In genomic region chr17:67080804-67081203, GRCh38 we compare ENCODE assay signal across 31 cellular contexts. TPM values are rescaled to one million over a fixed set of nuclear protein-coding genes. Genes with fewer than 3 reads are reported as not detected.
DNase-seq lines count a peak whose midpoint lies in the region; ATAC-seq, FAIRE-seq and TF ChIP-seq lines count a peak whose summit lies in the region.
"Had no signal": no experiment of that assay in that cellular context is flagged by ENCODE, and none has a peak within 500 bp of the region (broad histone marks: within the 10 kb centered on the region; RNA-seq: fewer than 3 reads in every experiment).

No MANE protein-coding gene starts in this region.

- TF ChIP-seq POLR2A in GM12878 (IDR thresholded peaks at IDR 0.05; ENCODE audit: low read depth, low read length), result no peak

- H3K9ac ChIP-seq in GM12878 (ENCODE audit: control insufficient read depth, insufficient read depth, low read length) (no peak overlapping the region), H9 (ENCODE audit: extremely low read depth, insufficient read length, low read length) (no peak overlapping the region)

- H4K20me1 ChIP-seq in GM12878 (ENCODE audit: control insufficient read depth, insufficient read depth) (no peaks in the 10 kb centered on the region), H9 (ENCODE audit: control insufficient read depth, insufficient read depth, insufficient read length) (no peaks in the 10 kb centered on the region)

- H3K27ac ChIP-seq in GM12878 (ENCODE audit: control insufficient read depth, insufficient read depth) (peak overlapping the region; percentile 13; the same call in 1 of the 2 replicates), H9 (ENCODE audit: insufficient read length, low read depth, low read length) (no peak overlapping the region)
- H3K27ac ChIP-seq: A549, epithelial cell of prostate, left lung, RWPE1, SK-N-MC had no signal

- H3T11ph ChIP-seq in H9 (ENCODE audit: low read length), result no peak overlapping the region

- H3K14ac ChIP-seq in H9 (ENCODE audit: insufficient read depth, low read length), result no peak overlapping the region

- H2BK5ac ChIP-seq in H9 (ENCODE audit: insufficient read length, low read length), result no peak overlapping the region

- H3K4me1 ChIP-seq in GM12878 (ENCODE audit: control insufficient read depth, insufficient read depth, low read length) (peaks cover 15% of the 10 kb centered on the region), H9 (ENCODE audit: insufficient read depth, low read length) (no peaks in the 10 kb centered on the region)
- H3K4me1 ChIP-seq: A549, left lung had no signal

- no peak overlapping the region for H2BK20ac ChIP-seq in H9 (ENCODE audit: low read depth, low read length, poor library complexity, severe bottlenecking)

- H3K27ac Mint-ChIP-seq in activated CD8-positive, alpha-beta memory T cell treated with anti-CD3 and anti-CD28 coated beads, Interleukin-2, amount 10 ng/mL, durations not matched to agents 7 days and 5 days, result peak overlapping the region; percentile 40
- peak overlapping the region; percentile 24 for H3K27ac Mint-ChIP-seq in stimulated activated effector memory CD8-positive, alpha-beta T cell treated with anti-CD3 and anti-CD28 coated beads, Interleukin-12 subunit alpha, Interleukin-12 subunit beta, amount 100 ng/mL, for 72 hours
- H3K27ac Mint-ChIP-seq in H9, result no peak overlapping the region
- H3K27ac Mint-ChIP-seq: T-helper 1 cell treated with Interleukin-12 subunit alpha and Interleukin-12 subunit beta and Interleukin-4 antibody, amounts not matched to agents 30 μg/mL and 1 μg/mL, for 36 hours had no signal

- H3K4ac ChIP-seq in H9 (ENCODE audit: low read depth, low read length), result no peak overlapping the region

- no peak overlapping the region for H3K18ac ChIP-seq in H9 (ENCODE audit: insufficient read length, low read depth, low read length)

- H2AK5ac ChIP-seq in H9 (ENCODE audit: insufficient read length, low read length), result no peak overlapping the region

- SMC1A ChIA-PET in GM12878 (lab: Charles Lee; ENCODE audit: uncharacterized antibody, unreplicated experiment), result interaction anchor here (0.6 to 2.6 kb wide), 17 partner anchors 11 to 367 kb away, joined by 3 to 14 read pairs (median 6); no protein-coding TSS in a partner anchor

- no peak overlapping the region for H2AFZ ChIP-seq in GM12878 (ENCODE audit: control insufficient read depth, low read depth, low read length)
- H2AFZ ChIP-seq in H9 (ENCODE audit: low read length), result no peak overlapping the region

- H3K23me2 ChIP-seq in H9 (ENCODE audit: insufficient read length, low read depth, low read length, poor library complexity, severe bottlenecking), result no peaks in the 10 kb centered on the region

- peak; percentile 38 for ATAC-seq in activated CD8-positive, alpha-beta memory T cell treated with anti-CD3 and anti-CD28 coated beads, Interleukin-2, amount 10 ng/mL, durations not matched to agents 7 days and 5 days
- ATAC-seq in HG03442 (IDR thresholded peaks at IDR 0.05; ENCODE audit: unreplicated experiment) (peak; percentile 45), GM12878 (peak; percentile 62)
- peak; percentile 77 for ATAC-seq in stimulated activated effector memory CD8-positive, alpha-beta T cell treated with anti-CD3 and anti-CD28 coated beads, Interleukin-12 subunit alpha, Interleukin-12 subunit beta, amount 100 ng/mL, for 72 hours
- ATAC-seq: A549; left lung; naive thymus-derived CD8-positive, alpha-beta T cell had no signal

- WGBS in GM12878 (ENCODE audit: insufficient coverage, insufficient replicate concordance, low lambda C conversion rate, missing lambda C conversion rate), result 24% methylated on average over 2 of the region's 2 CpGs
- WGBS in H9 (ENCODE audit: extremely low coverage, insufficient read length, low lambda C conversion rate), result no CpG with 5 or more reads among the region's 2 CpGs

- peaks cover 23% of the 10 kb centered on the region for H3K36me3 Mint-ChIP-seq in activated CD8-positive, alpha-beta memory T cell treated with anti-CD3 and anti-CD28 coated beads, Interleukin-2, amount 10 ng/mL, durations not matched to agents 7 days and 5 days
- H3K36me3 Mint-ChIP-seq in stimulated activated effector memory CD8-positive, alpha-beta T cell treated with anti-CD3 and anti-CD28 coated beads, Interleukin-12 subunit alpha, Interleukin-12 subunit beta, amount 100 ng/mL, for 72 hours, result peaks cover 78% of the 10 kb centered on the region
- H3K36me3 Mint-ChIP-seq in H9 (ENCODE audit: insufficient read depth in 1 of 3, low read depth in 3 of 3), result peaks cover 0 to 12% (median 11%) of the 10 kb centered on the region in 3 experiments; a peak in 6 of 7 replicates

- H4K8ac ChIP-seq in H9 (replicated peaks; ENCODE audit: insufficient read length, low read depth, low read length), result no peak overlapping the region

- TF ChIP-seq EP300 in GM12878 (IDR thresholded peaks at IDR 0.05; ENCODE audit: borderline replicate concordance in 1 of 2, control insufficient read depth in 1 of 2, low read depth in 2 of 2, low read length in 2 of 2), result no peak

- H3K4me2 ChIP-seq in GM12878 (ENCODE audit: control insufficient read depth, insufficient read depth) (no peak overlapping the region), H9 (ENCODE audit: insufficient read depth, insufficient read length, low read length) (no peak overlapping the region)
- H3K4me2 ChIP-seq: A549 had no signal

- no peaks in the 10 kb centered on the region for H3K9me3 ChIP-seq in GM12878 (replicated peaks; ENCODE audit: control insufficient read depth, insufficient read depth, low read length)
- H3K9me3 ChIP-seq in H9 (ENCODE audit: control insufficient read depth, low read depth, low read length), result no peaks in the 10 kb centered on the region
- H3K9me3 ChIP-seq: A549, left lung had no signal

- no peak overlapping the region for H3K4me3 Mint-ChIP-seq in activated CD8-positive, alpha-beta memory T cell treated with anti-CD3 and anti-CD28 coated beads, Interleukin-2, amount 10 ng/mL, durations not matched to agents 7 days and 5 days
- H3K4me3 Mint-ChIP-seq in stimulated activated effector memory CD8-positive, alpha-beta T cell treated with anti-CD3 and anti-CD28 coated beads, Interleukin-12 subunit alpha, Interleukin-12 subunit beta, amount 100 ng/mL, for 72 hours, result no peak overlapping the region
- no peak overlapping the region for H3K4me3 Mint-ChIP-seq in H9
- H3K4me3 Mint-ChIP-seq: activated CD4-positive, alpha-beta T cell treated with anti-CD3 and anti-CD28 coated beads, Interleukin-2, amount 10 ng/mL, durations not matched to agents 24 days and 14 days; T-helper 1 cell treated with Interleukin-12 subunit alpha and Interleukin-12 subunit beta and Interleukin-4 antibody, amounts not matched to agents 30 μg/mL and 1 μg/mL, for 36 hours had no signal

- intact Hi-C loops in GM12878 (cut with micrococcal nuclease; ENCODE audit: unreplicated experiment), result loop anchor here (5.0 kb wide), 1 partner anchor 224 kb away; no protein-coding TSS in a partner anchor

- peaks cover 2 to 10% of the 10 kb centered on the region in 2 experiments for H3K36me3 ChIP-seq in GM12878 (ENCODE audit: control insufficient read depth in 2 of 2, insufficient read depth in 2 of 2, low read length in 1 of 2)

- H3K79me2 ChIP-seq in GM12878 (ENCODE audit: control insufficient read depth, insufficient read depth, low read length), result no peaks in the 10 kb centered on the region; the same call in 1 of the 2 replicates
- no peaks in the 10 kb centered on the region for H3K79me2 ChIP-seq in H9 (ENCODE audit: insufficient read depth, low read length)

- H3K27me3 Mint-ChIP-seq in activated CD8-positive, alpha-beta memory T cell treated with anti-CD3 and anti-CD28 coated beads, Interleukin-2, amount 10 ng/mL, durations not matched to agents 7 days and 5 days, result no peaks in the 10 kb centered on the region
- no peaks in the 10 kb centered on the region for H3K27me3 Mint-ChIP-seq in H9 (ENCODE audit: low read depth)
- H3K27me3 Mint-ChIP-seq: activated CD4-positive, alpha-beta T cell treated with anti-CD3 and anti-CD28 coated beads, Interleukin-2, amount 10 ng/mL, durations not matched to agents 24 days and 14 days; CD8-positive, alpha-beta memory T cell; naive thymus-derived CD8-positive, alpha-beta T cell had no signal

- no peak for FAIRE-seq in GM12878 (lab: Jason Lieb, UNC)
- FAIRE-seq in HTR-8/SVneo (lab: Jason Lieb, UNC), result no peak
- FAIRE-seq: A549, GM19239, islet of Langerhans had no signal

- H2BK15ac ChIP-seq in H9 (ENCODE audit: low read depth, low read length), result no peak overlapping the region

- H3K79me1 ChIP-seq in H9 (ENCODE audit: insufficient read depth, low read depth, low read length, poor library complexity, severe bottlenecking), result no peaks in the 10 kb centered on the region

- no peak overlapping the region for H4K91ac ChIP-seq in H9 (ENCODE audit: insufficient read length, low read depth, low read length)

- no peak for DNase-seq in activated CD8-positive, alpha-beta memory T cell treated with anti-CD3 and anti-CD28 coated beads, Interleukin-2, amount 10 ng/mL, durations not matched to agents 7 days and 5 days
- DNase-seq in activated CD8-positive, alpha-beta memory T cell treated with anti-CD3 and anti-CD28 coated beads for 24 hours, result no peak
- DNase-seq in GM12878 (ENCODE audit: low read depth, low spot score), result peak; percentile 8
- DNase-seq in stimulated activated effector memory CD8-positive, alpha-beta T cell treated with anti-CD3 and anti-CD28 coated beads, Interleukin-12 subunit alpha, Interleukin-12 subunit beta, amount 100 ng/mL, for 72 hours (ENCODE audit: low spot score in 2 of 2), result no peak
- no peak for DNase-seq in H9
- no peak for DNase-seq in mucosa of gallbladder (ENCODE audit: low spot score)
- DNase-seq in HTR-8/SVneo (ENCODE audit: insufficient read length, low spot score), result no peak
- DNase-seq: activated CD4-positive, alpha-beta T cell treated with anti-CD3 and anti-CD28 coated beads, Interleukin-2, amount 10 ng/mL, durations not matched to agents 24 days and 14 days; activated CD8-positive, alpha-beta memory T cell treated with anti-CD3 and anti-CD28 coated beads, Interleukin-2, amount 50 U/mL, for 4 hours; AML-193; CD8-positive, alpha-beta memory T cell; DMS 273 treated with DMSO at 0.1 percent for 48 hours; H7; KBM-7; left lung; naive thymus-derived CD8-positive, alpha-beta T cell; NCI-H1417; NCI-H2029 treated with DMSO at 0.1 percent for 48 hours; NCI-H345; occipital lobe; trophoblast cell had no signal

- peaks cover 22% of the 10 kb centered on the region for H3K4me1 Mint-ChIP-seq in activated CD8-positive, alpha-beta memory T cell treated with anti-CD3 and anti-CD28 coated beads, Interleukin-2, amount 10 ng/mL, durations not matched to agents 7 days and 5 days
- peaks cover 30% of the 10 kb centered on the region for H3K4me1 Mint-ChIP-seq in stimulated activated effector memory CD8-positive, alpha-beta T cell treated with anti-CD3 and anti-CD28 coated beads, Interleukin-12 subunit alpha, Interleukin-12 subunit beta, amount 100 ng/mL, for 72 hours
- H3K4me1 Mint-ChIP-seq in H9, result no peaks in the 10 kb centered on the region

- H4K5ac ChIP-seq in H9 (ENCODE audit: insufficient read length, low read depth, low read length), result no peak overlapping the region

- no peaks in the 10 kb centered on the region for H3K9me3 Mint-ChIP-seq in activated CD8-positive, alpha-beta memory T cell treated with anti-CD3 and anti-CD28 coated beads, Interleukin-2, amount 10 ng/mL, durations not matched to agents 7 days and 5 days (ENCODE audit: low read depth)
- H3K9me3 Mint-ChIP-seq in stimulated activated effector memory CD8-positive, alpha-beta T cell treated with anti-CD3 and anti-CD28 coated beads, Interleukin-12 subunit alpha, Interleukin-12 subunit beta, amount 100 ng/mL, for 72 hours, result no peaks in the 10 kb centered on the region
- no peaks in the 10 kb centered on the region for H3K9me3 Mint-ChIP-seq in H9
- H3K9me3 Mint-ChIP-seq: CD8-positive, alpha-beta memory T cell; naive thymus-derived CD8-positive, alpha-beta T cell; T-helper 1 cell treated with Interleukin-12 subunit alpha and Interleukin-12 subunit beta and Interleukin-4 antibody, amounts not matched to agents 30 μg/mL and 1 μg/mL, for 36 hours had no signal

- no peak overlapping the region for H3K56ac ChIP-seq in H9 (ENCODE audit: insufficient read length, low read depth, low read length)

- in situ Hi-C loops in GM12878 (cut with MboI), result no loop called here

- no peak for TF ChIP-seq CTCF in GM12878 (IDR thresholded peaks at IDR 0.05 in 2 of 3, conservative IDR thresholded peaks at IDR 0.05 in 1 of 3; ENCODE audit: control insufficient read depth in 2 of 3, extremely low read depth in 1 of 3, insufficient read depth in 1 of 3, low read depth in 3 of 3, low read length in 3 of 3)
- no peak for TF ChIP-seq CTCF in H9 (conservative IDR thresholded peaks at IDR 0.05)

- H3K27me3 ChIP-seq in GM12878 (replicated peaks in 1 of 2; ENCODE audit: control insufficient read depth in 2 of 2, insufficient read depth in 2 of 2, low read length in 1 of 2) (no peaks in the 10 kb centered on the region), H9 (ENCODE audit: insufficient read depth, low read length) (no peaks in the 10 kb centered on the region)
- H3K27me3 ChIP-seq: left lung had no signal

- POLR2A ChIA-PET in GM12878 (lab: Charles Lee), result interaction anchor here (0.6 to 1.5 kb wide), 2 partner anchors 30 to 38 kb away, joined by 3 read pairs; no protein-coding TSS in a partner anchor

- no peak overlapping the region for H2BK12ac ChIP-seq in H9 (ENCODE audit: insufficient read length, low read depth, low read length)

- H3K23ac ChIP-seq in H9 (ENCODE audit: insufficient read length, low read depth, low read length), result no peak overlapping the region

- no TSS peak for BruUV-seq in GM12878 (replicated peaks; lab: Mats Ljungman, UMichigan)

- no peak overlapping the region for H3K4me3 ChIP-seq in GM12878
- H3K4me3 ChIP-seq: A549, left lung, SK-N-MC had no signal

- CTCF ChIA-PET in activated CD8-positive, alpha-beta memory T cell treated with anti-CD3 and anti-CD28 coated beads, Interleukin-2, amount 10 ng/mL, durations not matched to agents 7 days and 5 days (lab: Charles Lee), result no interaction called here
- CTCF ChIA-PET in GM12878 (lab: Yijun Ruan, JAX), result interaction anchor here (0.9 to 3.1 kb wide), 21 partner anchors 10 to 375 kb away, joined by 3 to 29 read pairs (median 7); no protein-coding TSS in a partner anchor

- no peak for TF ChIP-seq RAD21 in GM12878 (IDR thresholded peaks at IDR 0.05; ENCODE audit: insufficient read depth, low read depth, low read length)

- RAD21 ChIA-PET in GM12878 (lab: Charles Lee; ENCODE audit: unreplicated experiment), result interaction anchor here (0.9 to 2.8 kb wide), 14 partner anchors 12 to 366 kb away, joined by 3 to 19 read pairs (median 4); no protein-coding TSS in a partner anchor

- no peak overlapping the region for H2BK120ac ChIP-seq in H9 (ENCODE audit: low read depth, low read length, poor library complexity, severe bottlenecking)

RNA-seq across cellular contexts. Expression of gene CACNG1, which starts 36.5 kb away (rescaled TPM):
- total RNA-seq in activated CD8-positive, alpha-beta memory T cell treated with anti-CD3 and anti-CD28 coated beads, Interleukin-2, amount 10 ng/mL, durations not matched to agents 7 days and 5 days, result not detected
- total RNA-seq in GM12878 (2013; cell fraction: nucleolus; rRNA removed), result not detected in 2 replicates
- 0.49 TPM in 1 of 2 replicates, not detected in the other for total RNA-seq in GM12878 (2014; rRNA removed)
- total RNA-seq in GM12878 (2014; rRNA removed; fragmentation: Illumina TruSeq; extraction: Trizol), result not detected in 2 replicates
- total RNA-seq in GM12878 (2021), result not detected in 2 replicates
- not detected for polyA plus RNA-seq in GM12878 (2011; ENCODE audit: low read depth)
- polyA plus RNA-seq in GM12878 (2011; rRNA removed), result not detected in 2 replicates
- not detected in 2 replicates for polyA plus RNA-seq in GM12878 (2011; cell fraction: cytosol; rRNA removed)
- polyA plus RNA-seq in GM12878 (2011; cell fraction: nucleus; rRNA removed), result not detected in 2 replicates
- polyA plus RNA-seq in GM12878 (2012), result not detected in 2 replicates
- not detected in 2 replicates for polyA plus RNA-seq in GM12878 (2014; fragmentation: Illumina TruSeq; extraction: Trizol)
- polyA plus RNA-seq in GM12878 (2014; fragmentation: Nextera tagmentation; extraction: Ambion mirVana), result not detected
- not detected in 2 replicates for polyA plus RNA-seq in GM12878 (2014; rRNA removed)
- not detected for polyA plus RNA-seq in GM12878 (2016; fragmentation: Nextera tagmentation; extraction: Ambion mirVana)
- polyA minus RNA-seq in GM12878 (2011; rRNA and poly(A)+ RNA removed), result not detected in 2 replicates
- polyA minus RNA-seq in GM12878 (2011; cell fraction: cytosol; rRNA and poly(A)+ RNA removed), result not detected in 2 replicates
- polyA minus RNA-seq in GM12878 (2011; cell fraction: nucleus; rRNA and poly(A)+ RNA removed), result not detected in 2 replicates
- total RNA-seq in H9 (2021), result not detected in 2 replicates
- not detected for total RNA-seq in mucosa of gallbladder
- total RNA-seq: activated CD4-positive, alpha-beta T cell treated with anti-CD3 and anti-CD28 coated beads, Interleukin-2, amount 10 ng/mL, durations not matched to agents 24 days and 14 days; CD8-positive, alpha-beta memory T cell; H7; left lung; mesenteric fat pad; naive thymus-derived CD8-positive, alpha-beta T cell; subcutaneous adipose tissue had no signal
- polyA plus RNA-seq: CD8-positive, alpha-beta memory T cell; naive thymus-derived CD8-positive, alpha-beta T cell had no signal

Comparison
In these comparisons a context has a peak if more than half of its experiments do, and no peak if none do; other contexts are left out.
1. H3K27ac Mint-ChIP-seq: peak in activated CD8-positive, alpha-beta memory T cell treated with anti-CD3 and anti-CD28 coated beads, Interleukin-2, amount 10 ng/mL, durations not matched to agents 7 days and 5 days (single experiment) and stimulated activated effector memory CD8-positive, alpha-beta T cell treated with anti-CD3 and anti-CD28 coated beads, Interleukin-12 subunit alpha, Interleukin-12 subunit beta, amount 100 ng/mL, for 72 hours (single experiment); none in H9 (0 of 3).
2. Peak in every context shown above with its lines, with median percentiles within 50 percentile points of each other: ATAC-seq.